Comparison of ENCODE assay signal across 19 cellular contexts in genomic region chr2:60861736-60862135, GRCh38. TPM values are rescaled to one million over a fixed set of nuclear protein-coding genes. Genes with fewer than 3 reads are reported as not detected.
DNase-seq lines count a peak whose midpoint lies in the region; ATAC-seq and TF ChIP-seq lines count a peak whose summit lies in the region.
"Had no signal": no experiment of that assay in that cellular context is flagged by ENCODE, and none has a peak within 500 bp of the region (broad histone marks: within the 10 kb centered on the region; RNA-seq: fewer than 3 reads in every experiment).

No MANE protein-coding gene starts in this region.

- no peaks in the 10 kb centered on the region; the same call in 1 of the 2 replicates for H3K79me2 ChIP-seq in DOHH2 (ENCODE audit: control insufficient read depth, low read length)
- no peaks in the 10 kb centered on the region for H3K79me2 ChIP-seq in GM23248 (ENCODE audit: insufficient read depth)

- no peak overlapping the region for H3K27ac ChIP-seq in DOHH2 (ENCODE audit: low read depth, low read length)
- no peak overlapping the region for H3K27ac ChIP-seq in GM23248
- peak overlapping the region in 1 of 2 donors; percentile 49 for H3K27ac ChIP-seq in left lung
- H3K27ac ChIP-seq in esophagus muscularis mucosa (replicated peaks in 1 of 4): no peak overlapping the region
- H3K27ac ChIP-seq: PC-9, psoas muscle, testis had no signal

- H3K9me3 ChIP-seq in DOHH2 (ENCODE audit: control insufficient read depth, insufficient read depth, low read length) (peaks cover 13% of the 10 kb centered on the region), GM23248 (ENCODE audit: low read depth) (no peaks in the 10 kb centered on the region), left lung (peaks cover 0 to 12% of the 10 kb centered on the region in 2 donors), esophagus muscularis mucosa (no peaks in the 10 kb centered on the region)
- H3K9me3 ChIP-seq: psoas muscle, testis had no signal

- TF ChIP-seq EP300 in esophagus muscularis mucosa (IDR thresholded peaks at IDR 0.05): no peak

- H3K27me3 ChIP-seq in DOHH2 (ENCODE audit: control insufficient read depth, low read length) (no peaks in the 10 kb centered on the region), GM23248 (replicated peaks; ENCODE audit: insufficient read depth) (no peaks in the 10 kb centered on the region), left lung (no peaks in the 10 kb centered on the region), esophagus muscularis mucosa (no peaks in the 10 kb centered on the region)
- H3K27me3 ChIP-seq: testis had no signal

- no peak overlapping the region for H2AFZ ChIP-seq in GM23248
- H2AFZ ChIP-seq: PC-9 had no signal

- H3F3A ChIP-seq in DOHH2 (ENCODE audit: control insufficient read depth, insufficient read depth): peaks cover 9% of the 10 kb centered on the region; the same call in 1 of the 2 replicates
- H3F3A ChIP-seq in GM23248 (ENCODE audit: insufficient read depth): no peaks in the 10 kb centered on the region

- in situ Hi-C loops in GM23248 (cut with MboI): no loop called here

- H3K9ac ChIP-seq in GM23248: no peak overlapping the region

- peaks cover 22% of the 10 kb centered on the region for H3K36me3 ChIP-seq in DOHH2 (ENCODE audit: control insufficient read depth, low read length)
- H3K36me3 ChIP-seq in GM23248 (ENCODE audit: low read depth): no peaks in the 10 kb centered on the region
- no peaks in the 10 kb centered on the region for H3K36me3 ChIP-seq in left lung
- H3K36me3 ChIP-seq in esophagus muscularis mucosa: no peaks in the 10 kb centered on the region

- no peaks in the 10 kb centered on the region for H4K20me1 ChIP-seq in DOHH2 (ENCODE audit: control insufficient read depth, insufficient read depth, low read depth, low read length)
- no peaks in the 10 kb centered on the region for H4K20me1 ChIP-seq in GM23248 (ENCODE audit: insufficient read depth)

- TF ChIP-seq POLR2A in esophagus muscularis mucosa (IDR thresholded peaks at IDR 0.05; ENCODE audit: low read depth): no peak

- CTCF ChIA-PET in HEK293T (lab: Yijun Ruan, JAX): no interaction called here

- intact Hi-C loops in left lung (cut with DNase I) (no loop called here), esophagus muscularis mucosa (cut with DNase I) (no loop called here)

- DNase-seq in GM23248 (peak; percentile 6), SHP77 (lab: John Stamatoyannopoulos, UW) (peak; percentile 47 to 55), left lung (peak in 1 of 2 donors; percentile 64), HEK293T (ENCODE audit: extremely low spot score) (no peak), midbrain (lab: John Stamatoyannopoulos, UW) (no peak), esophagus muscularis mucosa (ENCODE audit: extremely low spot score) (no peak)
- DNase-seq: activated CD4-positive, alpha-beta T cell treated with anti-CD3 and anti-CD28 coated beads for 4 hours; activated naive CD4-positive, alpha-beta T cell treated with anti-CD3 and anti-CD28 coated beads, Interleukin-2, amount 10 ng/mL, durations not matched to agents 7 days and 5 days; AML-193; cortex of kidney; immature natural killer cell; mesendoderm; NCI-H1694 treated with DMSO at 0.1 percent for 48 hours; NCI-H524 treated with DMSO at 0.1 percent for 48 hours; psoas muscle had no signal

- 70 to 75% methylated on average over 5 of the region's 5 CpGs for WGBS in GM23248 (ENCODE audit: low coverage in 1 of 2, low lambda C conversion rate in 2 of 2, missing lambda C conversion rate in 2 of 2), 2 experiments
- 88% methylated on average over 5 of the region's 5 CpGs for WGBS in esophagus muscularis mucosa

- H3K4me1 ChIP-seq in DOHH2 (ENCODE audit: control insufficient read depth, low read length) (peaks cover 63% of the 10 kb centered on the region), GM23248 (ENCODE audit: insufficient read depth) (no peaks in the 10 kb centered on the region), left lung (peaks cover 0 to 36% of the 10 kb centered on the region in 2 donors), esophagus muscularis mucosa (no peaks in the 10 kb centered on the region)
- H3K4me1 ChIP-seq: psoas muscle, testis had no signal

- POLR2A ChIA-PET in HEK293T (lab: Yijun Ruan, JAX): no interaction called here

- H3K4me2 ChIP-seq in DOHH2 (ENCODE audit: low read length) (peak overlapping the region; percentile 40), GM23248 (ENCODE audit: unreplicated experiment) (no peak overlapping the region)
- H3K4me2 ChIP-seq: PC-9 had no signal

- H3K9me2 ChIP-seq in DOHH2 (replicated peaks; ENCODE audit: control insufficient read depth, low read length) (no peaks in the 10 kb centered on the region), GM23248 (ENCODE audit: insufficient read depth) (no peaks in the 10 kb centered on the region)

- H3K4me3 ChIP-seq in DOHH2 (ENCODE audit: low read length) (peak overlapping the region; percentile 1; the same call in 1 of the 2 replicates), GM23248 (no peak overlapping the region), left lung (no peak overlapping the region), esophagus muscularis mucosa (no peak overlapping the region)
- H3K4me3 ChIP-seq: PC-9, psoas muscle, testis had no signal

- peak; percentile 89 for ATAC-seq in left lung
- ATAC-seq: psoas muscle, SK-N-SH treated with all-trans-retinoic acid at 6 μM for 48 hours had no signal

- TF ChIP-seq CTCF in DOHH2 (IDR thresholded peaks at IDR 0.05; ENCODE audit: low read depth, low read length, poor library complexity, severe bottlenecking) (no peak), left lung (IDR thresholded peaks at IDR 0.05) (no peak), esophagus muscularis mucosa (IDR thresholded peaks at IDR 0.05) (no peak)

TF ChIP-seq in HEK293T, 16 proteins besides CTCF, POLR2A, EP300 and RAD21:
- TF ChIP-seq ELF4 (IDR thresholded peaks at IDR 0.05) (no peak), HDGF (IDR thresholded peaks at IDR 0.05; ENCODE audit: borderline replicate concordance) (no peak), PKNOX1 (IDR thresholded peaks at IDR 0.05) (no peak), FOXM1 (IDR thresholded peaks at IDR 0.05; ENCODE audit: borderline replicate concordance) (no peak), CTBP1 (IDR thresholded peaks at IDR 0.05; ENCODE audit: borderline replicate concordance) (no peak), FOXA1 (IDR thresholded peaks at IDR 0.05) (no peak), SP1 (IDR thresholded peaks at IDR 0.05) (no peak)

RNA-seq across cellular contexts. Expression of gene REL, which starts 19.6 kb away (rescaled TPM):
- total RNA-seq in GM23248 (2014; rRNA removed; shearing (Covaris generic)): 2.1 and 3.4 TPM in 2 replicates
- 1.5 and 2.3 TPM in 2 replicates for polyA plus RNA-seq in GM23248 (2016; fragmentation: Nextera tagmentation; extraction: Ambion mirVana)
- total RNA-seq in left lung: 10 to 100 TPM; 21.0 to 31.8 TPM
- 10 to 100 TPM in 1 of 4 donors, 1 to 10 TPM in 3; 9.1 to 16.2 (median 9.5) TPM for total RNA-seq in esophagus muscularis mucosa

Comparison
In these comparisons a context has a peak if more than half of its experiments do, and no peak if none do; other contexts are left out.
1. DNase-seq: peak in GM23248 (single experiment) and SHP77 (2 of 2); none in HEK293T (single experiment), midbrain (single experiment) and esophagus muscularis mucosa (single experiment).